Comparison of ENCODE assay signal across 9 cellular contexts in the genomic region with DNA sequence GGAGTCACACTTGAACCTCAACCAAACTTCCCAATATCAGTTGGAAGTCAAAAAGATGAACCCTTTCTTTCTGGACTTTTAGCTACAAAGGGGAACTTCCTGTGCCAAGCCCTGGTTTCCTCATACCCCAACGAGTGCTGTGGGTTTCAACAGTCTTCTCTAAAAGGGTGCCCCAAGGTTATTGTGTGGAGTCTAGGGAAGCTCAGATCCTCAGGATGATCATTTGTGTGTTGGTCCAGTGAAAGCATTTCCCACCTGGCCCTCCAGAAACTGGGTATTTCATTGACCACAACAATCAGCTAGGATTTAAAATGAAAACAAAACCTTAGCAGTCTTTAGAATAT. TPM values are rescaled to one million over a fixed set of nuclear protein-coding genes. Genes with fewer than 3 reads are reported as not detected.
DNase-seq lines count a peak whose midpoint lies in the region.
"Had no signal": no experiment of that assay in that cellular context is flagged by ENCODE, and none has a peak within 500 bp of the region (broad histone marks: within the 10 kb centered on the region; RNA-seq: fewer than 3 reads in every experiment).

No MANE protein-coding gene starts in this region.

- H3K4me1 ChIP-seq in ectodermal cell (ENCODE audit: control insufficient read depth, insufficient read depth, low read length) = peaks cover 24% of the 10 kb centered on the region

- DNase-seq in GF-D8 (lab: John Stamatoyannopoulos, UW) = peak; percentile 83
- peak; percentile 80 to 81 for DNase-seq in NOMO-1 (lab: John Stamatoyannopoulos, UW; ENCODE audit: unreplicated experiment in 2 of 2)
- no peak for DNase-seq in DMS153 (lab: John Stamatoyannopoulos, UW)
- DNase-seq in NCI-H748 (lab: John Stamatoyannopoulos, UW; ENCODE audit: unreplicated experiment) = no peak
- no peak for DNase-seq in EL
- DNase-seq: heart left ventricle had no signal

- H3K36me3 ChIP-seq in ectodermal cell (ENCODE audit: control insufficient read depth, insufficient read depth, low read length) = no peaks in the 10 kb centered on the region

- no peak overlapping the region for H3K4me3 ChIP-seq in ectodermal cell (ENCODE audit: insufficient read depth, low read depth, low read length)
- no peak overlapping the region for H3K4me3 ChIP-seq in skin epidermis

- H3K27me3 ChIP-seq in ectodermal cell (ENCODE audit: control insufficient read depth, insufficient read depth, low read length, poor library complexity, severe bottlenecking) = no peaks in the 10 kb centered on the region
- H3K27me3 ChIP-seq: heart left ventricle had no signal

- 87 to 91% methylated on average over 1 of the region's 1 CpG for WGBS in ectodermal cell, 2 experiments

- peak overlapping the region; percentile 81 for H3K27ac ChIP-seq in ectodermal cell (ENCODE audit: insufficient read depth, low read depth, low read length, poor library complexity, severe bottlenecking)
- peak overlapping the region in 12 of 21 experiments; percentile 8 to 75 (median 42) for H3K27ac ChIP-seq in skin epidermis
- H3K27ac ChIP-seq: RWPE1 had no signal

- no peaks in the 10 kb centered on the region for H3K9me3 ChIP-seq in ectodermal cell (ENCODE audit: control insufficient read depth, low read length)
- H3K9me3 ChIP-seq: heart left ventricle had no signal

RNA-seq across cellular contexts. Expression of a gene that starts 29.4 kb away (rescaled TPM):
- polyA plus RNA-seq in ectodermal cell (2013, experiment 1 of 4) = 12.7 TPM
- polyA plus RNA-seq in ectodermal cell (2013, experiment 2 of 4) = 18.8 TPM
- polyA plus RNA-seq in ectodermal cell (2013, experiment 3 of 4) = 14.8 TPM
- polyA plus RNA-seq in ectodermal cell (2013, experiment 4 of 4) = 16.0 TPM

RNA-seq across cellular contexts. Expression of a gene that starts 57.2 kb away (rescaled TPM):
- polyA plus RNA-seq in ectodermal cell (2013, experiment 1 of 4) = 35.5 TPM
- polyA plus RNA-seq in ectodermal cell (2013, experiment 2 of 4) = 37.6 TPM
- polyA plus RNA-seq in ectodermal cell (2013, experiment 3 of 4) = 26.4 TPM
- polyA plus RNA-seq in ectodermal cell (2013, experiment 4 of 4) = 29.5 TPM

Comparison
In these comparisons a context has a peak if more than half of its experiments do, and no peak if none do; other contexts are left out.
1. DNase-seq: peak in GF-D8 (single experiment) and NOMO-1 (2 of 2); none in DMS153 (single experiment), NCI-H748 (single experiment) and EL (single experiment).